ENCODE assay signal across 1 cellular context in genomic region chr16:29765167-29766032, GRCh38.
TF ChIP-seq lines count a peak whose summit lies in the region.

No MANE protein-coding gene starts in this region.

TF ChIP-seq in HepG2, 621 proteins besides CTCF, POLR2A, EP300 and RAD21 (continued from another document and continues in another):
- no peak for TF ChIP-seq USF2 (IDR thresholded peaks at IDR 0.05; ENCODE audit: low read depth, low read length)
- no peak; the same call in 1 of the 2 replicates for TF ChIP-seq USF2 (CRISPR knock-in tag; IDR thresholded peaks at IDR 0.05; ENCODE audit: borderline replicate concordance)
- TF ChIP-seq RBM39 (IDR thresholded peaks at IDR 0.05; ENCODE audit: low read depth, low read length, poor library complexity, severe bottlenecking), result no peak
- TF ChIP-seq ZNF383 (CRISPR knock-in tag; IDR thresholded peaks at IDR 0.05; ENCODE audit: borderline replicate concordance), result peak; percentile 40; the same call in 1 of the 2 replicates
- TF ChIP-seq SNAI1 (CRISPR knock-in tag; IDR thresholded peaks at IDR 0.05; ENCODE audit: borderline replicate concordance), result peak; percentile 92; the same call in 1 of the 2 replicates
- no peak for TF ChIP-seq ZNF326 (CRISPR knock-in tag; IDR thresholded peaks at IDR 0.05; ENCODE audit: borderline replicate concordance)
- TF ChIP-seq MTA3 (CRISPR knock-in tag; IDR thresholded peaks at IDR 0.05), result no peak
- TF ChIP-seq BCL6 (CRISPR knock-in tag; IDR thresholded peaks at IDR 0.05), result peak; percentile 92
- peak; percentile 84 for TF ChIP-seq MIER2 (CRISPR knock-in tag; IDR thresholded peaks at IDR 0.05)
- TF ChIP-seq HOXA3 (CRISPR knock-in tag; IDR thresholded peaks at IDR 0.05), result peak; percentile 96
- TF ChIP-seq MXD3 (CRISPR knock-in tag; IDR thresholded peaks at IDR 0.05), result 0 out of 2 replicates have a peak, but pooled peaks have one; percentile 64
- TF ChIP-seq AKNA (CRISPR knock-in tag; IDR thresholded peaks at IDR 0.05; ENCODE audit: borderline replicate concordance), result no peak
- no peak for TF ChIP-seq EED (CRISPR knock-in tag; IDR thresholded peaks at IDR 0.05)
- no peak for TF ChIP-seq CHD4 (IDR thresholded peaks at IDR 0.05; ENCODE audit: borderline replicate concordance, low read length)
- TF ChIP-seq ARHGAP35 (CRISPR knock-in tag; IDR thresholded peaks at IDR 0.05; ENCODE audit: borderline replicate concordance), result peak; percentile 71; the same call in 1 of the 2 replicates
- TF ChIP-seq FLYWCH1 (CRISPR knock-in tag; IDR thresholded peaks at IDR 0.05), result no peak
- TF ChIP-seq HBP1 (CRISPR knock-in tag; IDR thresholded peaks at IDR 0.05; ENCODE audit: low read depth), result no peak; the same call in 1 of the 2 replicates
- peak; percentile 65; the same call in 1 of the 2 replicates for TF ChIP-seq JUNB (CRISPR knock-in tag; IDR thresholded peaks at IDR 0.05; ENCODE audit: borderline replicate concordance)
- peak; percentile 64; the same call in 1 of the 2 replicates for TF ChIP-seq TFDP1 (CRISPR knock-in tag; IDR thresholded peaks at IDR 0.05; ENCODE audit: borderline replicate concordance)
- peak; percentile 76; the same call in 1 of the 2 replicates for TF ChIP-seq NFATC3 (CRISPR knock-in tag; IDR thresholded peaks at IDR 0.05)
- 0 out of 2 replicates have a peak, but pooled peaks have one; percentile 32 for TF ChIP-seq ZNF44 (CRISPR knock-in tag; IDR thresholded peaks at IDR 0.05)
- TF ChIP-seq SAFB2 (CRISPR knock-in tag; IDR thresholded peaks at IDR 0.05; ENCODE audit: borderline replicate concordance, low read depth), result no peak; the same call in 1 of the 2 replicates
- peak; percentile 76 for TF ChIP-seq DMAP1 (CRISPR knock-in tag; IDR thresholded peaks at IDR 0.05)
- TF ChIP-seq MTF2 (CRISPR knock-in tag; IDR thresholded peaks at IDR 0.05; ENCODE audit: borderline replicate concordance), result no peak
- TF ChIP-seq ZNF746 (CRISPR knock-in tag; IDR thresholded peaks at IDR 0.05), result peak; percentile 94
- TF ChIP-seq SP2 (CRISPR knock-in tag; IDR thresholded peaks at IDR 0.05), result no peak
- peak; percentile 93 for TF ChIP-seq MYPOP (CRISPR knock-in tag; IDR thresholded peaks at IDR 0.05)
- TF ChIP-seq ATF4 (CRISPR knock-in tag; IDR thresholded peaks at IDR 0.05), result no peak
- no peak for TF ChIP-seq ZNF530 (CRISPR knock-in tag; IDR thresholded peaks at IDR 0.05; ENCODE audit: low read depth)
- TF ChIP-seq HINFP (CRISPR knock-in tag; IDR thresholded peaks at IDR 0.05; ENCODE audit: low read depth), result peak; percentile 72; the same call in 1 of the 2 replicates
- peak; percentile 76; the same call in 1 of the 2 replicates for TF ChIP-seq ZNF740 (CRISPR knock-in tag; IDR thresholded peaks at IDR 0.05)
- TF ChIP-seq KMT2B (CRISPR knock-in tag; IDR thresholded peaks at IDR 0.05), result peak; percentile 50; the same call in 1 of the 2 replicates
- TF ChIP-seq SAP130 (CRISPR knock-in tag; IDR thresholded peaks at IDR 0.05; ENCODE audit: low read depth), result peak; percentile 89
- no peak for TF ChIP-seq ZNF678 (CRISPR knock-in tag; IDR thresholded peaks at IDR 0.05)
- peak; percentile 7; the same call in 1 of the 2 replicates for TF ChIP-seq TIGD3 (CRISPR knock-in tag; IDR thresholded peaks at IDR 0.05; ENCODE audit: borderline replicate concordance)
- peak; percentile 81; the same call in 1 of the 2 replicates for TF ChIP-seq PRDM15 (CRISPR knock-in tag; IDR thresholded peaks at IDR 0.05)
- TF ChIP-seq REL (CRISPR knock-in tag; conservative IDR thresholded peaks at IDR 0.05), result no peak
